In genomic region chr7:79454325-79454960, GRCh38 we compare ENCODE assay signal across 8 cellular contexts. TPM values are rescaled to one million over a fixed set of nuclear protein-coding genes. Genes with fewer than 3 reads are reported as not detected.
A peak's percentile ranks its signal among the peaks of the same experiment; 100 is the strongest.
DNase-seq lines count a peak whose midpoint lies in the region; ATAC-seq, FAIRE-seq and TF ChIP-seq lines count a peak whose summit lies in the region.
"Had no signal": no experiment of that assay in that cellular context is flagged by ENCODE, and none has a peak within 500 bp of the region (broad histone marks: within the 10 kb centered on the region; RNA-seq: fewer than 3 reads in every experiment).

No MANE protein-coding gene starts in this region.

- CTCF ChIA-PET in Panc1 (lab: Charles Lee) (no interaction called here), endothelial cell of umbilical vein (lab: Charles Lee) (interaction anchor here (2.1 kb wide), 1 partner anchor 156 kb away, joined by 10 read pairs; no protein-coding TSS in a partner anchor)
- CTCF ChIA-PET in activated CD4-positive, alpha-beta memory T cell treated with anti-CD3 and anti-CD28 coated beads for 36 hours (lab: Charles Lee), result no interaction called here

- no peak overlapping the region for H2BK15ac ChIP-seq in mesendoderm (replicated peaks; ENCODE audit: low read depth)

- no peak overlapping the region for H2AK5ac ChIP-seq in mesendoderm (ENCODE audit: low read length)

- in situ Hi-C loops in Panc1 (cut with HindIII; ENCODE audit: low pct_unique_long_range_greater_than_20kb, low sequenced_read_pairs), result no loop called here

- H3K4me2 ChIP-seq in endothelial cell of umbilical vein (ENCODE audit: insufficient read depth, low read length), result peak overlapping the region; percentile 81
- H3K4me2 ChIP-seq in mesendoderm (ENCODE audit: low read length), result peak overlapping the region; percentile 70

- FAIRE-seq in endothelial cell of umbilical vein (lab: Jason Lieb, UNC), result no peak

- peak; percentile 5; the same call in 1 of the 2 replicates for ATAC-seq in Panc1
- no peak for ATAC-seq in GM19467 (IDR thresholded peaks at IDR 0.05; ENCODE audit: unreplicated experiment)

- BruUV-seq in Panc1 (replicated peaks; lab: Mats Ljungman, UMichigan), result no TSS peak
- BruUV-seq in endothelial cell of umbilical vein (replicated peaks; lab: Mats Ljungman, UMichigan), result no TSS peak

- TF ChIP-seq POLR2A in endothelial cell of umbilical vein (IDR thresholded peaks at IDR 0.05; ENCODE audit: low read depth, low read length) (no peak), tibial nerve (IDR thresholded peaks at IDR 0.05) (no peak)

- H3K27ac ChIP-seq in Panc1 (ENCODE audit: low read length), result peak overlapping the region; percentile 83
- peak overlapping the region; percentile 78 for H3K27ac ChIP-seq in endothelial cell of umbilical vein (ENCODE audit: insufficient read depth, low read depth, low read length)
- H3K27ac ChIP-seq in mesendoderm (ENCODE audit: low read depth, low read length), result no peak overlapping the region
- H3K27ac ChIP-seq in tibial nerve, result peak overlapping the region; percentile 83 to 97 (median 94)

- no peak for TF ChIP-seq EP300 in tibial nerve (IDR thresholded peaks at IDR 0.05)

- no peak overlapping the region for H2BK120ac ChIP-seq in mesendoderm (ENCODE audit: low read depth, low read length)

- intact Hi-C loops in Panc1 (cut with micrococcal nuclease; ENCODE audit: unreplicated experiment) (loop anchor here (5.0 kb wide), 1 partner anchor 157 kb away; no protein-coding TSS in a partner anchor), endothelial cell of umbilical vein (cut with micrococcal nuclease) (loop anchor here (1.0 to 5.0 kb wide), 3 partner anchors 67 to 563 kb away; no protein-coding TSS in a partner anchor)
- intact Hi-C loops in activated CD4-positive, alpha-beta memory T cell treated with anti-CD3 and anti-CD28 coated beads for 36 hours (cut with micrococcal nuclease), result no loop called here

- H3K9me3 ChIP-seq in Panc1 (ENCODE audit: control insufficient read depth, insufficient read depth, low read depth, low read length) (no peaks in the 10 kb centered on the region), endothelial cell of umbilical vein (replicated peaks; ENCODE audit: control insufficient read depth, insufficient read depth, low read length) (no peaks in the 10 kb centered on the region), tibial nerve (no peaks in the 10 kb centered on the region)

- peak overlapping the region; percentile 79 to 94 for H3K4me3 ChIP-seq in Panc1 (ENCODE audit: low read depth in 2 of 2, low read length in 2 of 2)
- H3K4me3 ChIP-seq in endothelial cell of umbilical vein (replicated peaks in 1 of 3; ENCODE audit: insufficient read depth in 1 of 3, low read depth in 1 of 3, low read length in 3 of 3), result peak overlapping the region; percentile 78 to 84 (median 82)
- peak overlapping the region; percentile 53 for H3K4me3 ChIP-seq in mesendoderm (ENCODE audit: low read length)
- peak overlapping the region; percentile 57 to 83 (median 66) for H3K4me3 ChIP-seq in tibial nerve

- DNase-seq in Panc1 (ENCODE audit: low read depth, low spot score) (no peak), endothelial cell of umbilical vein (ENCODE audit: low read depth, low spot score) (no peak), mesendoderm (peak; percentile 40), tibial nerve (ENCODE audit: low spot score in 2 of 2) (peak; percentile 13 to 24), COR-L47 (lab: John Stamatoyannopoulos, UW) (no peak)
- no peak for DNase-seq in activated CD4-positive, alpha-beta memory T cell treated with anti-CD3 and anti-CD28 coated beads for 36 hours
- DNase-seq: activated CD4-positive, alpha-beta T cell treated with anti-CD3 and anti-CD28 coated beads for 4 hours had no signal

- peaks cover 2% of the 10 kb centered on the region for H3K4me1 Mint-ChIP-seq in activated CD4-positive, alpha-beta memory T cell treated with anti-CD3 and anti-CD28 coated beads for 36 hours (ENCODE audit: low read depth)

- no CpG with 5 or more reads among the region's 24 CpGs for WGBS in mesendoderm (ENCODE audit: extremely low coverage, insufficient coverage, low lambda C conversion rate)
- 3 to 6% methylated on average over 24 of the region's 24 CpGs for WGBS in tibial nerve, 2 donors

- peak overlapping the region; percentile 87 for H3K56ac ChIP-seq in mesendoderm (ENCODE audit: low read length)

- no peaks in the 10 kb centered on the region for H3K27me3 ChIP-seq in Panc1 (ENCODE audit: control insufficient read depth, insufficient read depth, low read length)
- no peaks in the 10 kb centered on the region for H3K27me3 ChIP-seq in endothelial cell of umbilical vein (ENCODE audit: control insufficient read depth in 2 of 2, insufficient read depth in 2 of 2, low read length in 2 of 2)
- H3K27me3 ChIP-seq in mesendoderm (ENCODE audit: insufficient read depth, low read length, poor library complexity), result peaks cover 10% of the 10 kb centered on the region
- H3K27me3 ChIP-seq in tibial nerve, result no peaks in the 10 kb centered on the region

- peaks cover 27% of the 10 kb centered on the region for H3K27me3 Mint-ChIP-seq in activated CD4-positive, alpha-beta memory T cell treated with anti-CD3 and anti-CD28 coated beads for 36 hours

- H3K27ac Mint-ChIP-seq in activated CD4-positive, alpha-beta memory T cell treated with anti-CD3 and anti-CD28 coated beads for 36 hours, result no peak overlapping the region

- no peak overlapping the region for H3K4me3 Mint-ChIP-seq in activated CD4-positive, alpha-beta memory T cell treated with anti-CD3 and anti-CD28 coated beads for 36 hours

- TF ChIP-seq CTCF in Panc1 (IDR thresholded peaks at IDR 0.05) (no peak), endothelial cell of umbilical vein (IDR thresholded peaks at IDR 0.05; ENCODE audit: extremely low read depth in 1 of 2, insufficient read depth in 1 of 2, low read depth in 1 of 2, low read length in 2 of 2) (no peak), tibial nerve (IDR thresholded peaks at IDR 0.05) (no peak)

- no peak overlapping the region for H2BK5ac ChIP-seq in mesendoderm (ENCODE audit: low read length)

- no peaks in the 10 kb centered on the region for H4K20me1 ChIP-seq in endothelial cell of umbilical vein (replicated peaks; ENCODE audit: control insufficient read depth, extremely low read depth, insufficient read depth, low read length)

- no peak overlapping the region for H3K4ac ChIP-seq in mesendoderm (ENCODE audit: low read depth, low read length)

- no peaks in the 10 kb centered on the region for H3K9me3 Mint-ChIP-seq in activated CD4-positive, alpha-beta memory T cell treated with anti-CD3 and anti-CD28 coated beads for 36 hours

- H3K9me1 ChIP-seq in endothelial cell of umbilical vein (replicated peaks; ENCODE audit: control insufficient read depth, extremely low read depth, insufficient read depth, low read length), result no peaks in the 10 kb centered on the region

- H3K18ac ChIP-seq in mesendoderm (ENCODE audit: low read length), result no peak overlapping the region

- H3K4me1 ChIP-seq in Panc1 (ENCODE audit: control insufficient read depth, insufficient read depth, low read length), result peaks cover 38% of the 10 kb centered on the region
- H3K4me1 ChIP-seq in endothelial cell of umbilical vein (ENCODE audit: control insufficient read depth, extremely low read depth, insufficient read depth, low read length), result peaks cover 19% of the 10 kb centered on the region
- H3K4me1 ChIP-seq in mesendoderm (ENCODE audit: control insufficient read depth, low read depth, low read length), result no peaks in the 10 kb centered on the region
- peaks cover 0 to 44% (median 13%) of the 10 kb centered on the region in 4 donors for H3K4me1 ChIP-seq in tibial nerve

- dilution Hi-C loops in endothelial cell of umbilical vein (cut with MboI; ENCODE audit: extremely low pct_ligation_motif_present, low sequenced_read_pairs), result no loop called here

- H3K23ac ChIP-seq in mesendoderm (ENCODE audit: low read length), result no peak overlapping the region

- no peak overlapping the region for H4K8ac ChIP-seq in mesendoderm (ENCODE audit: low read depth, low read length)

- H3K9ac ChIP-seq in endothelial cell of umbilical vein (replicated peaks; ENCODE audit: extremely low read depth, insufficient read depth, low read length) (peak overlapping the region; percentile 92), mesendoderm (ENCODE audit: low read length) (peak overlapping the region; percentile 62)

- H4K5ac ChIP-seq in mesendoderm (ENCODE audit: low read length), result no peak overlapping the region

- no peaks in the 10 kb centered on the region for H3K79me1 ChIP-seq in mesendoderm (ENCODE audit: low read length)

- 0 out of 2 replicates have a peak, but pooled peaks cover 2% of the 10 kb centered on the region for H3K36me3 ChIP-seq in Panc1 (ENCODE audit: control insufficient read depth, insufficient read depth, low read length)
- H3K36me3 ChIP-seq in endothelial cell of umbilical vein (ENCODE audit: control insufficient read depth in 2 of 2, extremely low read depth in 1 of 2, insufficient read depth in 2 of 2, low read length in 2 of 2), result peaks cover under 1 to 5% of the 10 kb centered on the region in 2 experiments
- H3K36me3 ChIP-seq in mesendoderm (ENCODE audit: control insufficient read depth, insufficient read depth, low read length), result no peaks in the 10 kb centered on the region
- H3K36me3 ChIP-seq in tibial nerve, result no peaks in the 10 kb centered on the region

- POLR2A ChIA-PET in Panc1 (lab: Charles Lee) (no interaction called here), endothelial cell of umbilical vein (lab: Charles Lee) (no interaction called here)
- POLR2A ChIA-PET in activated CD4-positive, alpha-beta memory T cell treated with anti-CD3 and anti-CD28 coated beads for 36 hours (lab: Charles Lee), result no interaction called here

- H3K36me3 Mint-ChIP-seq in activated CD4-positive, alpha-beta memory T cell treated with anti-CD3 and anti-CD28 coated beads for 36 hours, result no peaks in the 10 kb centered on the region

- H3K79me2 ChIP-seq in endothelial cell of umbilical vein (ENCODE audit: control insufficient read depth, insufficient read depth, low read length) (peaks cover 12% of the 10 kb centered on the region), mesendoderm (ENCODE audit: control insufficient read depth, insufficient read depth, low read length) (no peaks in the 10 kb centered on the region)

- H2AFZ ChIP-seq in endothelial cell of umbilical vein (ENCODE audit: low read depth, low read length), result peak overlapping the region; percentile 94

RNA-seq across cellular contexts. Expression of gene MAGI2, which starts 1.0 kb away (rescaled TPM):
- total RNA-seq in Panc1 (2021; ENCODE audit: unreplicated experiment) (5.4 TPM), endothelial cell of umbilical vein (5.8 and 6.0 TPM in 2 replicates), tibial nerve (10 to 100 TPM; 33.6 to 58.2 (median 55.6) TPM)
- 5.2 TPM for polyA plus RNA-seq in Panc1 (2012; ENCODE audit: insufficient read length)
- polyA plus RNA-seq in endothelial cell of umbilical vein, result 0.28 and 0.32 TPM in 2 replicates
- polyA plus RNA-seq in endothelial cell of umbilical vein (2011; cell fraction: cytosol; rRNA removed), result 0.24 and 0.36 TPM in 2 replicates
- polyA plus RNA-seq in endothelial cell of umbilical vein (2011; cell fraction: nucleus; rRNA removed), result 3.5 and 4.8 TPM in 2 replicates
- 0.76 and 0.80 TPM in 2 replicates for polyA plus RNA-seq in endothelial cell of umbilical vein (2012)
- polyA minus RNA-seq in endothelial cell of umbilical vein, result 7.5 and 9.1 TPM in 2 replicates
- polyA minus RNA-seq in endothelial cell of umbilical vein (2011; cell fraction: cytosol; rRNA and poly(A)+ RNA removed), result not detected
- polyA minus RNA-seq in endothelial cell of umbilical vein (2011; cell fraction: nucleus; rRNA and poly(A)+ RNA removed), result 51.2 and 51.8 TPM in 2 replicates
- polyA plus RNA-seq in mesendoderm (2013, experiment 1 of 2), result 8.7 TPM
- 8.6 TPM for polyA plus RNA-seq in mesendoderm (2013, experiment 2 of 2)
- total RNA-seq in activated CD4-positive, alpha-beta memory T cell treated with anti-CD3 and anti-CD28 coated beads for 36 hours, result under 1 TPM; 0.17 TPM

Comparison
In these comparisons a context has a peak if more than half of its experiments do, and no peak if none do; other contexts are left out.
1. DNase-seq: peak in mesendoderm (single experiment) and tibial nerve (2 of 2); none in Panc1 (single experiment), endothelial cell of umbilical vein (single experiment), COR-L47 (single experiment) and activated CD4-positive, alpha-beta memory T cell treated with anti-CD3 and anti-CD28 coated beads for 36 hours (single experiment).
2. Peak in every context shown above with its lines, with median percentiles within 50 percentile points of each other: H3K4me3 ChIP-seq.